In genomic region chr5:114305402-114306207, GRCh38 we compare ENCODE assay signal across 10 cellular contexts. TPM values are rescaled to one million over a fixed set of nuclear protein-coding genes. Genes with fewer than 3 reads are reported as not detected.
DNase-seq lines count a peak whose midpoint lies in the region; ATAC-seq and TF ChIP-seq lines count a peak whose summit lies in the region.
"Had no signal": no experiment of that assay in that cellular context is flagged by ENCODE, and none has a peak within 500 bp of the region (broad histone marks: within the 10 kb centered on the region; RNA-seq: fewer than 3 reads in every experiment).

No MANE protein-coding gene starts in this region.

- no peak overlapping the region for H3K4me3 Mint-ChIP-seq in immature natural killer cell
- H3K4me3 Mint-ChIP-seq: activated B cell treated with CpG ODN at 0.5 μM for 24 hours, naive B cell had no signal

- H3K4me3 ChIP-seq in KMS-11 (IDR thresholded peaks at IDR 0.05; ENCODE audit: insufficient read depth, low read depth, low read length) = no peak overlapping the region

- H3K79me2 ChIP-seq in KMS-11 (ENCODE audit: insufficient read depth, low read depth) = no peaks in the 10 kb centered on the region

- no peaks in the 10 kb centered on the region for H3K36me3 ChIP-seq in KMS-11 (ENCODE audit: insufficient read depth)

- DNase-seq in SKM-1 treated with dmso at 0.1 percent for 144 hours (lab: John Stamatoyannopoulos, UW; ENCODE audit: unreplicated experiment) (peak; percentile 38), SKM-1 (lab: John Stamatoyannopoulos, UW; ENCODE audit: unreplicated experiment) (no peak), ecto neural progenitor cell (ENCODE audit: low spot score) (peak; percentile 49), stromal cell of bone marrow (ENCODE audit: low read depth) (peak; percentile 4), immature natural killer cell (no peak)
- no peak for DNase-seq in activated effector memory CD4-positive, alpha-beta T cell treated with anti-CD3 and anti-CD28 coated beads, Interleukin-2, amount 50 U/mL, for 16 hours
- DNase-seq: activated B cell treated with CpG ODN at 0.5 μM for 24 hours, naive B cell had no signal

- no peaks in the 10 kb centered on the region for H4K20me1 ChIP-seq in KMS-11 (ENCODE audit: insufficient read depth)

- H3K27me3 ChIP-seq in KMS-11 (ENCODE audit: insufficient read depth, low read depth) = no peaks in the 10 kb centered on the region

- no peak overlapping the region for H3K27ac ChIP-seq in KMS-11

- no peak overlapping the region for H3K27ac Mint-ChIP-seq in immature natural killer cell
- H3K27ac Mint-ChIP-seq: activated B cell treated with CpG ODN at 0.5 μM for 24 hours, naive B cell had no signal

- H3K27me3 Mint-ChIP-seq in immature natural killer cell (ENCODE audit: low read depth in 3 of 3) = peaks cover 0 to 2% (median 0%) of the 10 kb centered on the region in 3 donors
- H3K27me3 Mint-ChIP-seq: activated B cell treated with CpG ODN at 0.5 μM for 24 hours had no signal

- ATAC-seq in HG02610 (IDR thresholded peaks at IDR 0.05; ENCODE audit: unreplicated experiment) = no peak

- H3K9ac ChIP-seq in KMS-11 = no peak overlapping the region

- no peaks in the 10 kb centered on the region for H3K4me1 ChIP-seq in KMS-11 (ENCODE audit: low read depth, poor library complexity, severe bottlenecking)

- peaks cover 0 to 5% (median under 1%) of the 10 kb centered on the region in 6 donors for H3K9me3 Mint-ChIP-seq in immature natural killer cell
- H3K9me3 Mint-ChIP-seq: activated B cell treated with CpG ODN at 0.5 μM for 24 hours, naive B cell had no signal

- H3K4me1 Mint-ChIP-seq in immature natural killer cell = no peaks in the 10 kb centered on the region
- H3K4me1 Mint-ChIP-seq: activated B cell treated with CpG ODN at 0.5 μM for 24 hours, naive B cell had no signal

- H2AFZ ChIP-seq in KMS-11 (ENCODE audit: low read depth) = peak overlapping the region; percentile 44; the same call in 1 of the 2 replicates

- H3K36me3 Mint-ChIP-seq in immature natural killer cell = no peaks in the 10 kb centered on the region
- H3K36me3 Mint-ChIP-seq: naive B cell had no signal

- TF ChIP-seq CTCF in KMS-11 (conservative IDR thresholded peaks at IDR 0.05; ENCODE audit: low read depth, low read length) = peak; percentile 36

- no peak overlapping the region for H3K4me2 ChIP-seq in KMS-11

RNA-seq across cellular contexts. Expression of gene KCNN2, which starts 56.3 kb away (rescaled TPM):
- polyA plus RNA-seq in immature natural killer cell = not detected

Comparison
In these comparisons a context has a peak if more than half of its experiments do, and no peak if none do; other contexts are left out.
1. DNase-seq: peak in SKM-1 treated with dmso at 0.1 percent for 144 hours (single experiment), ecto neural progenitor cell (single experiment) and stromal cell of bone marrow (single experiment); none in SKM-1 (single experiment), immature natural killer cell (0 of 3) and activated effector memory CD4-positive, alpha-beta T cell treated with anti-CD3 and anti-CD28 coated beads, Interleukin-2, amount 50 U/mL, for 16 hours (single experiment).